In genomic region chr7:134995239-134996096, GRCh38 we compare ENCODE assay signal across 7 cellular contexts. TPM values are rescaled to one million over a fixed set of nuclear protein-coding genes. Genes with fewer than 3 reads are reported as not detected.
A peak's percentile ranks its signal among the peaks of the same experiment; 100 is the strongest.
DNase-seq lines count a peak whose midpoint lies in the region; ATAC-seq, FAIRE-seq and TF ChIP-seq lines count a peak whose summit lies in the region.

No MANE protein-coding gene starts in this region.

- 68% methylated on average over 6 of the region's 6 CpGs for WGBS in smooth muscle cell (ENCODE audit: low lambda C conversion rate)

- H3K27ac Mint-ChIP-seq in T-cell = peak overlapping the region; percentile 88 to 93

- POLR2A ChIA-PET in T-cell (lab: Charles Lee) = interaction anchor here in 1 of 2 donors (1.2 kb wide), 1 partner anchor 152 kb away, joined by 3 read pairs; the partner anchor contains the start of gene TMEM140

- TF ChIP-seq CTCF in smooth muscle cell (IDR thresholded peaks at IDR 0.05; ENCODE audit: borderline replicate concordance, insufficient read depth, poor library complexity, severe bottlenecking) = no peak

- H3K4me2 ChIP-seq in smooth muscle cell = no peak overlapping the region

- H2AFZ ChIP-seq in smooth muscle cell (ENCODE audit: low read depth) = no peak overlapping the region

- peak overlapping the region; percentile 5 for H3K9ac ChIP-seq in smooth muscle cell (ENCODE audit: low read depth)

- no peaks in the 10 kb centered on the region for H3K36me3 ChIP-seq in smooth muscle cell (ENCODE audit: low read depth)
- H3K36me3 ChIP-seq in H7 (replicated peaks; ENCODE audit: control insufficient read depth, insufficient read depth, low read length) = no peaks in the 10 kb centered on the region
- H3K36me3 ChIP-seq in SJCRH30 = peaks cover 13% of the 10 kb centered on the region

- no peak for FAIRE-seq in urothelium cell line (lab: Jason Lieb, UNC)

- H3K4me1 Mint-ChIP-seq in T-cell = peaks cover 66 to 70% (median 68%) of the 10 kb centered on the region in 3 donors

- H3K27ac ChIP-seq in smooth muscle cell (ENCODE audit: low read depth) (peak overlapping the region; percentile 46), SJCRH30 (no peak overlapping the region)

- no peaks in the 10 kb centered on the region for H3K9me3 Mint-ChIP-seq in T-cell

- H4K20me1 ChIP-seq in smooth muscle cell (ENCODE audit: low read depth) = no peaks in the 10 kb centered on the region

- H3K9me3 ChIP-seq in smooth muscle cell (replicated peaks; ENCODE audit: low read depth) (no peaks in the 10 kb centered on the region), SJCRH30 (replicated peaks) (no peaks in the 10 kb centered on the region)

- CTCF ChIA-PET in T-cell (lab: Charles Lee) = interaction anchor here in 1 of 2 donors (1.0 to 1.2 kb wide), 2 partner anchors 9 to 10 kb away, joined by 3 to 5 read pairs; partner anchors contain the start of gene AGBL3

- H3K79me2 ChIP-seq in smooth muscle cell (ENCODE audit: low read depth) = no peaks in the 10 kb centered on the region

- DNase-seq in T-cell = peak in 15 of 34 experiments; percentile 3 to 38 (median 21)
- DNase-seq in smooth muscle cell (lab: John Stamatoyannopoulos, UW; ENCODE audit: unreplicated experiment) = no peak
- no peak for DNase-seq in H7
- no peak for DNase-seq in urothelium cell line (ENCODE audit: low spot score)
- no peak for DNase-seq in SJCRH30

- H3K4me1 ChIP-seq in smooth muscle cell (ENCODE audit: low read depth) = peaks cover 6% of the 10 kb centered on the region
- H3K4me1 ChIP-seq in SJCRH30 = peaks cover 23% of the 10 kb centered on the region

- H3K36me3 Mint-ChIP-seq in T-cell = peaks cover 35% of the 10 kb centered on the region

- peak overlapping the region; percentile 14 to 65 (median 18) for H3K4me3 Mint-ChIP-seq in T-cell

- H3F3A ChIP-seq in smooth muscle cell (ENCODE audit: low read depth) = peaks cover 10% of the 10 kb centered on the region

- peak; percentile 48 for ATAC-seq in GM19023 (IDR thresholded peaks at IDR 0.05; ENCODE audit: unreplicated experiment)
- peak; percentile 45 for ATAC-seq in HG02588 (IDR thresholded peaks at IDR 0.05; ENCODE audit: unreplicated experiment)
- ATAC-seq in T-cell (replicated peaks in 1 of 4) = peak; percentile 47 to 86 (median 54)

- H3K27me3 ChIP-seq in smooth muscle cell (ENCODE audit: low read depth) (no peaks in the 10 kb centered on the region), H7 (ENCODE audit: control insufficient read depth, insufficient read depth, low read length) (no peaks in the 10 kb centered on the region), SJCRH30 (no peaks in the 10 kb centered on the region)

- H3K4me3 ChIP-seq in smooth muscle cell = no peak overlapping the region
- H3K4me3 ChIP-seq in H7 (ENCODE audit: insufficient read depth, low read depth, low read length) = no peak overlapping the region
- H3K4me3 ChIP-seq in SJCRH30 = no peak overlapping the region

- no peaks in the 10 kb centered on the region for H3K27me3 Mint-ChIP-seq in T-cell

RNA-seq across cellular contexts. Expression of gene AGBL3, which starts 9.2 kb away (rescaled TPM):
- total RNA-seq in T-cell (1 to 10 TPM; 2.5 to 6.7 (median 3.5) TPM), smooth muscle cell (2.5 and 5.1 TPM in 2 replicates)
- polyA plus RNA-seq in smooth muscle cell = 0.23 and 0.48 TPM in 2 replicates
- total RNA-seq in H7 (2014; rRNA removed; shearing (Covaris generic)) = 1.00 and 1.7 TPM in 2 replicates
- total RNA-seq in SJCRH30 (2014; rRNA removed; shearing (Covaris generic)) = 0.96 and 2.5 TPM in 2 replicates
